ENCODE assay signal across 7 cellular contexts in genomic region chr10:92757066-92757716, GRCh38.
DNase-seq lines count a peak whose midpoint lies in the region; ATAC-seq and TF ChIP-seq lines count a peak whose summit lies in the region.

No MANE protein-coding gene starts in this region.

- H3K9ac ChIP-seq in MM.1S (ENCODE audit: low read length) = peak overlapping the region; percentile 37; the same call in 1 of the 2 replicates

- no peaks in the 10 kb centered on the region for H3K79me2 ChIP-seq in MM.1S (ENCODE audit: low read length)

- no peaks in the 10 kb centered on the region for H3K36me3 ChIP-seq in MM.1S (replicated peaks; ENCODE audit: insufficient read depth, low read length)
- no peaks in the 10 kb centered on the region for H3K36me3 ChIP-seq in effector memory CD4-positive, alpha-beta T cell (ENCODE audit: control insufficient read depth, insufficient read depth, low read length)

- no peaks in the 10 kb centered on the region for H3K9me3 ChIP-seq in MM.1S (replicated peaks; ENCODE audit: insufficient read depth, low read length)
- H3K9me3 ChIP-seq in effector memory CD4-positive, alpha-beta T cell (ENCODE audit: control insufficient read depth, low read length) = no peaks in the 10 kb centered on the region

- ATAC-seq in GM18502 (IDR thresholded peaks at IDR 0.05; ENCODE audit: poor library complexity, unreplicated experiment) (peak; percentile 73), HG02571 (IDR thresholded peaks at IDR 0.05; ENCODE audit: unreplicated experiment) (peak; percentile 64), left colon (peak; percentile 80)

- peak overlapping the region; percentile 6; the same call in 1 of the 2 replicates for H2AFZ ChIP-seq in MM.1S (ENCODE audit: low read length)

- peak; percentile 38 for TF ChIP-seq CTCF in MM.1S (IDR thresholded peaks at IDR 0.05; ENCODE audit: low read length)
- peak; percentile 31 for TF ChIP-seq CTCF in cardiac fibroblast (IDR thresholded peaks at IDR 0.05; ENCODE audit: low read depth, low read length)

- peak overlapping the region; percentile 85 for H3K27ac ChIP-seq in MM.1S (ENCODE audit: low read length)
- H3K27ac ChIP-seq in effector memory CD4-positive, alpha-beta T cell (ENCODE audit: insufficient read depth, low read length, poor library complexity, severe bottlenecking) = no peak overlapping the region

- no peaks in the 10 kb centered on the region for H3K27me3 ChIP-seq in MM.1S (replicated peaks; ENCODE audit: insufficient read depth, low read length)
- no peaks in the 10 kb centered on the region for H3K27me3 ChIP-seq in effector memory CD4-positive, alpha-beta T cell (replicated peaks; ENCODE audit: control insufficient read depth, insufficient read depth, low read length, poor library complexity, severe bottlenecking)

- H4K20me1 ChIP-seq in MM.1S (ENCODE audit: insufficient read depth, low read length) = no peaks in the 10 kb centered on the region

- peaks cover 37% of the 10 kb centered on the region for H3F3A ChIP-seq in MM.1S (ENCODE audit: insufficient read depth, low read length)

- peak overlapping the region; percentile 76 for H3K4me2 ChIP-seq in MM.1S (ENCODE audit: low read depth, low read length)

- H3K9me2 ChIP-seq in MM.1S (replicated peaks; ENCODE audit: insufficient read depth, low read length) = no peaks in the 10 kb centered on the region

- H3K4me3 ChIP-seq in MM.1S (ENCODE audit: low read length) = peak overlapping the region; percentile 34
- no peak overlapping the region for H3K4me3 ChIP-seq in cardiac fibroblast (replicated peaks in 1 of 2; ENCODE audit: low read depth in 2 of 2, low read length in 2 of 2)
- H3K4me3 ChIP-seq in effector memory CD4-positive, alpha-beta T cell (ENCODE audit: insufficient read depth, low read depth, low read length, poor library complexity, severe bottlenecking) = no peak overlapping the region

- peaks cover 52% of the 10 kb centered on the region for H3K4me1 ChIP-seq in MM.1S (ENCODE audit: low read length)
- no peaks in the 10 kb centered on the region for H3K4me1 ChIP-seq in effector memory CD4-positive, alpha-beta T cell (ENCODE audit: control insufficient read depth, insufficient read depth, low read length, poor library complexity, severe bottlenecking)

- intact Hi-C loops in left colon (cut with DNase I, micrococcal nuclease) = no loop called here

- DNase-seq in MM.1S (peak; percentile 79), cardiac fibroblast (ENCODE audit: low read depth in 2 of 2) (peak; percentile 87 to 96), left colon (peak; percentile 79 to 89), stromal cell of bone marrow (ENCODE audit: low read depth) (peak; percentile 82)
- DNase-seq in effector memory CD4-positive, alpha-beta T cell = no peak

Comparison
In these comparisons a context has a peak if more than half of its experiments do, and no peak if none do; other contexts are left out.
1. DNase-seq: peak in MM.1S (single experiment), cardiac fibroblast (2 of 2), left colon (2 of 2) and stromal cell of bone marrow (single experiment); none in effector memory CD4-positive, alpha-beta T cell (0 of 3).
2. Peak in every context shown above with its lines, with median percentiles within 50 percentile points of each other: ATAC-seq.